Comparison of ENCODE assay signal across 24 cellular contexts in genomic region chr1:40179496-40180089, GRCh38.
"Had no signal": no experiment of that assay in that cellular context is flagged by ENCODE, and none has a peak within 500 bp of the region (broad histone marks: within the 10 kb centered on the region; RNA-seq: fewer than 3 reads in every experiment).

No MANE protein-coding gene starts in this region.

- H3K27me3 ChIP-seq: gastroesophageal sphincter, neural progenitor cell, right atrium auricular region, tibial nerve had no signal

- H3K9me3 Mint-ChIP-seq: immature natural killer cell, mesothelial cell of epicardium, natural killer cell had no signal

- H3K27ac ChIP-seq: gastroesophageal sphincter, neural progenitor cell, right atrium auricular region, tibial nerve, WERI-Rb-1 had no signal

- H3K4me3 Mint-ChIP-seq: activated naive CD8-positive, alpha-beta T cell; immature natural killer cell; mesothelial cell of epicardium; natural killer cell; neural progenitor cell; stimulated activated naive B cell treated with anti-CD40 and anti-IgM and Interleukin-4, amounts not matched to agents 10 μg/mL and 1 μg/mL and 100 μg/mL, for 72 hours had no signal

- H3K27ac Mint-ChIP-seq: activated naive CD8-positive, alpha-beta T cell; mesothelial cell of epicardium; neural progenitor cell; stimulated activated naive B cell treated with anti-CD40 and anti-IgM and Interleukin-4, amounts not matched to agents 10 μg/mL and 1 μg/mL and 100 μg/mL, for 72 hours had no signal

- ATAC-seq: activated CD4-positive, CD25-positive, alpha-beta regulatory T cell treated with anti-CD3 and anti-CD28 coated beads, Interleukin-2, amount 50 U/mL, for 24 hours; gastroesophageal sphincter; natural killer cell; stimulated activated naive B cell treated with anti-CD40 and anti-IgM and Interleukin-4, amounts not matched to agents 10 μg/mL and 1 μg/mL and 100 μg/mL, for 72 hours had no signal

- H3K9me3 ChIP-seq: gastroesophageal sphincter, right atrium auricular region, tibial nerve had no signal

- H3K27me3 Mint-ChIP-seq: activated naive CD8-positive, alpha-beta T cell; stimulated activated naive B cell treated with anti-CD40 and anti-IgM and Interleukin-4, amounts not matched to agents 10 μg/mL and 1 μg/mL and 100 μg/mL, for 72 hours had no signal

- H3K36me3 ChIP-seq: gastroesophageal sphincter, neural progenitor cell, right atrium auricular region, tibial nerve, WERI-Rb-1 had no signal

- H2AFZ ChIP-seq: neural progenitor cell had no signal

- H3K9ac ChIP-seq: neural progenitor cell had no signal

- H3K36me3 Mint-ChIP-seq: immature natural killer cell, natural killer cell had no signal

- H3K4me2 ChIP-seq: neural progenitor cell had no signal

- DNase-seq: activated CD4-positive, alpha-beta T cell treated with anti-CD3 and anti-CD28 coated beads for 48 hours; activated CD4-positive, alpha-beta T cell treated with anti-CD3 and anti-CD28 coated beads, Interleukin-2, amount 50 U/mL, for 48 hours; activated CD8-positive, alpha-beta memory T cell treated with anti-CD3 and anti-CD28 coated beads for 24 hours; activated effector memory CD4-positive, alpha-beta T cell treated with Interleukin-2 at 50 U/mL for 16 hours; amniotic stem cell; caudate nucleus; head of caudate nucleus; hippocampal formation; immature natural killer cell; natural killer cell; occipital lobe; stimulated activated CD4-positive, alpha-beta T cell treated with anti-CD3 and anti-CD28 coated beads, Interleukin-15, amount 100 ng/mL, for 24 hours; stimulated activated CD4-positive, alpha-beta T cell treated with anti-CD3 and anti-CD28 coated beads, Interleukin-2, amount 100 ng/mL, for 24 hours; stimulated activated naive B cell treated with anti-CD40 and anti-IgM and Interleukin-4, amounts not matched to agents 10 μg/mL and 1 μg/mL and 100 μg/mL, for 72 hours; T-helper 1 cell; T1000; WERI-Rb-1 had no signal

- H3K4me3 ChIP-seq: gastroesophageal sphincter, neural progenitor cell, right atrium auricular region, tibial nerve had no signal
